ENCODE assay signal across 16 cellular contexts in the genomic region with DNA sequence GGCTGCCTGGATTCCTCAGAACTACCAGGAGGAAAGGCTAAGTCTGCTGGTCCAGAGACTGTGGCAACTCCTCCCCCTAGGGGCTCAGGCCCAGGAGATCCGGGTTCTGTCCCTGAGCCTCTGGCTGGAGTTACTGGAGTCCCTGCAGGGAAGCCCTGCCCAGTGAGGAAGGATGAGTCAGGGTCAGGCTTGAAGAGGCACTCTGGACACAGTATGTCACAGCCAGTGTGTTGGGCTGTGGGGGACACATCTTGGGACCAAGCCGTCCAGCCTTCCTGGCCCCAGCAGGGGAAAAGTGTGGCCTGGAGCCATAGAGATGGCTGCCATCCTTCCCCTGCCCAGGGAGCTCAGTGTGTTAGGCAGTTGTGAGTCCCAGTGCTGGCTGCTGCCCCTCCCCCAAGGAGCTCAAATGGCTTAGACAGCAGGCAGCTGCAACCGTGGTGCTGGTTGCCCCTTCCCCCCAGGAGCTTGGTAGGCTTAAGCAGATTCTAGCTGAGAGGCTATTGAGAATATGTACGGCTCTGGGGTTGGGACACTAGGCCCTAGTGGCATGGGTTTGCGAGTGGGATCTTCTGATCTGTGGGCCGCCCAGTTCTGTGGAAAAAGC.
"Had no signal": no experiment of that assay in that cellular context is flagged by ENCODE, and none has a peak within 500 bp of the region (broad histone marks: within the 10 kb centered on the region; RNA-seq: fewer than 3 reads in every experiment).

No MANE protein-coding gene starts in this region.

- H3K4me3 ChIP-seq: breast epithelium, sigmoid colon had no signal

- ATAC-seq: activated CD8-positive, alpha-beta memory T cell treated with anti-CD3 and anti-CD28 coated beads, Interleukin-2, amount 10 ng/mL, durations not matched to agents 7 days and 5 days; natural killer cell treated with Interleukin-12 subunit alpha and Interleukin-12 subunit beta and Interleukin-15 and Interleukin-18, amount 100 ng/mL, for 72 hours had no signal

- H3K27me3 Mint-ChIP-seq: activated naive CD8-positive, alpha-beta T cell; activated T-cell treated with anti-CD3 and anti-CD28 coated beads, Interleukin-2, amount 50 U/mL, for 24 hours; stimulated activated naive CD8-positive, alpha-beta T cell treated with anti-CD3 and anti-CD28 coated beads, Interleukin-15, Interleukin-2, amounts not matched to agents 100 ng/mL and 50 ng/mL, for 24 hours had no signal

- H3K4me1 ChIP-seq: breast epithelium, sigmoid colon had no signal

- H3K4me3 Mint-ChIP-seq: activated CD8-positive, alpha-beta memory T cell treated with anti-CD3 and anti-CD28 coated beads, Interleukin-2, amount 10 ng/mL, durations not matched to agents 7 days and 5 days; activated naive CD8-positive, alpha-beta T cell; activated T-cell treated with anti-CD3 and anti-CD28 coated beads, Interleukin-2, amount 50 U/mL, for 24 hours; natural killer cell treated with Interleukin-12 subunit alpha and Interleukin-12 subunit beta and Interleukin-15 and Interleukin-18, amount 100 ng/mL, for 72 hours; stimulated activated naive CD8-positive, alpha-beta T cell treated with anti-CD3 and anti-CD28 coated beads, Interleukin-15, Interleukin-2, amounts not matched to agents 100 ng/mL and 50 ng/mL, for 24 hours had no signal

- H3K4me1 Mint-ChIP-seq: activated CD8-positive, alpha-beta memory T cell treated with anti-CD3 and anti-CD28 coated beads, Interleukin-2, amount 10 ng/mL, durations not matched to agents 7 days and 5 days had no signal

- H3K27me3 ChIP-seq: breast epithelium, sigmoid colon had no signal

- DNase-seq: activated CD4-positive, alpha-beta T cell treated with anti-CD3 and anti-CD28 coated beads for 1 hour; activated CD4-positive, alpha-beta T cell treated with anti-CD3 and anti-CD28 coated beads, Interleukin-2, amount 50 U/mL, for 48 hours; activated CD8-positive, alpha-beta memory T cell treated with anti-CD3 and anti-CD28 coated beads, Interleukin-2, amount 10 ng/mL, durations not matched to agents 7 days and 5 days; activated effector memory CD4-positive, alpha-beta T cell treated with Interleukin-2 at 50 U/mL for 16 hours; activated T-cell treated with anti-CD3 and anti-CD28 coated beads, Interleukin-2, amount 50 U/mL, for 24 hours; amygdala; dermis blood vessel endothelial cell; hypothalamus; sigmoid colon; stimulated activated CD4-positive, alpha-beta T cell treated with anti-CD3 and anti-CD28 coated beads, Interleukin-2, amount 100 ng/mL, for 48 hours; stimulated activated CD8-positive, alpha-beta memory T cell treated with anti-CD3 and anti-CD28 coated beads, Interleukin-4, amount 100 ng/mL, for 48 hours; T-helper 2 cell had no signal

- H3K27ac ChIP-seq: breast epithelium, sigmoid colon had no signal

- H3K27ac Mint-ChIP-seq: activated CD8-positive, alpha-beta memory T cell treated with anti-CD3 and anti-CD28 coated beads, Interleukin-2, amount 10 ng/mL, durations not matched to agents 7 days and 5 days; activated naive CD8-positive, alpha-beta T cell; activated T-cell treated with anti-CD3 and anti-CD28 coated beads, Interleukin-2, amount 50 U/mL, for 24 hours; natural killer cell treated with Interleukin-12 subunit alpha and Interleukin-12 subunit beta and Interleukin-15 and Interleukin-18, amount 100 ng/mL, for 72 hours; stimulated activated naive CD8-positive, alpha-beta T cell treated with anti-CD3 and anti-CD28 coated beads, Interleukin-15, Interleukin-2, amounts not matched to agents 100 ng/mL and 50 ng/mL, for 24 hours had no signal

- H3K36me3 ChIP-seq: breast epithelium, sigmoid colon had no signal
